Comparison of ENCODE assay signal across 17 cellular contexts in the genomic region with DNA sequence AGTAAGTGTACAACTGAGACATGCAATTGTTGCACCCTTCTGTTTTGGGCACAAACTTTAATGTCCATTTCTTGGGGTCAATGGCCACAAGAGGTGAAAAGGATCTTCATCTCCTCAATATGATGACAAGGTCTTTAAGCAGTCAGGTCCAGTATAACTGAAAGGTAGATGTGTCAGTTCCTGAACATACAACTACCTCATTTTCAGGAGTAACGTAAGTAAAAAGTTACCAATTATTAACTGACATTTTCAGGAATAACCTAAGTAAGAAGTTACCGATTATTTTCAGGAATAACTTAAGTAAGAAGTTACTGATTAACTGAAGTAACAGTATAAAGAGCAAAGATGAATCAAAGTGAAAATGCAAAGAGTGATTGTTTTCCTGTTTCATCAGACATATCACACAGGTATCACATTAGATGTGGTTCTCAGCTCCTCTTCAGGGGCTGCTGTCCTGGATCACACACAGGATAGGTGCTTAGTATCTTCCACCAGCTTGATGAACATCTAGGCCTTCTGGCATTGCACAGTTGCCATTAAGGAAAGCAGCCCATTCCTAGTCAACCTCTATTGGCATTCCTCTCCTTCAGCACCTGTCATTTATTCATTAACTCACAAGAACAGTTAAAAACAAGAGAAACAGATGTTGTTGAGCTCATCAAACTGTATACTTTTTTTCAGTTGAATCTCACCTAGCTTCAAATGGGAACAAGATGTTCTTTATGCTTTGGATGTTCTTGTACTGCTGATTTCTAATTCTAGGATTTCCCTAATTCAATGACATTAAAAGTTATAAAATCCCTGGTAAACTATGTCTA.
DNase-seq lines count a peak whose midpoint lies in the region; ATAC-seq and TF ChIP-seq lines count a peak whose summit lies in the region.
"Had no signal": no experiment of that assay in that cellular context is flagged by ENCODE, and none has a peak within 500 bp of the region (broad histone marks: within the 10 kb centered on the region; RNA-seq: fewer than 3 reads in every experiment).

No MANE protein-coding gene starts in this region.

- TF ChIP-seq POLR2A in GM18505 (IDR thresholded peaks at IDR 0.05; ENCODE audit: borderline replicate concordance, extremely low read depth, insufficient read depth, insufficient read length) = no peak

- DNase-seq in stimulated activated CD4-positive, alpha-beta T cell treated with anti-CD3 and anti-CD28 coated beads, Interleukin-15, amount 100 ng/mL, for 24 hours = no peak
- no peak for DNase-seq in substantia nigra (lab: John Stamatoyannopoulos, UW)
- DNase-seq in anterior cingulate cortex (lab: John Stamatoyannopoulos, UW) = no peak
- DNase-seq: activated CD4-positive, alpha-beta T cell treated with anti-CD3 and anti-CD28 coated beads for 48 hours; activated T-cell treated with anti-CD3 and anti-CD28 coated beads, Interleukin-2, amount 50 U/mL, for 1 hour; CD4-positive, CD25-positive, alpha-beta regulatory T cell; Karpas-422; NCI-H187; NCI-H69; occipital lobe; small intestine had no signal

- ATAC-seq in GM18505 (IDR thresholded peaks at IDR 0.05; ENCODE audit: unreplicated experiment) (peak; percentile 77), GM19463 (IDR thresholded peaks at IDR 0.05; ENCODE audit: unreplicated experiment) (peak; percentile 89), HG02840 (IDR thresholded peaks at IDR 0.05; ENCODE audit: low FRiP score, unreplicated experiment) (peak; percentile 95), HG03442 (IDR thresholded peaks at IDR 0.05; ENCODE audit: unreplicated experiment) (peak; percentile 78), GM19328 (IDR thresholded peaks at IDR 0.05; ENCODE audit: unreplicated experiment) (no peak)
- ATAC-seq: A549 had no signal

- no peak overlapping the region for H3K27ac ChIP-seq in substantia nigra (ENCODE audit: low read depth, low read length, poor library complexity, severe bottlenecking)
- H3K27ac ChIP-seq: A549 had no signal
